Comparison of ENCODE assay signal across 29 cellular contexts in genomic region chr17:34782271-34782670, GRCh38.
"Had no signal": no experiment of that assay in that cellular context is flagged by ENCODE, and none has a peak within 500 bp of the region (broad histone marks: within the 10 kb centered on the region; RNA-seq: fewer than 3 reads in every experiment).

No MANE protein-coding gene starts in this region.

- H3K36me3 Mint-ChIP-seq: activated naive CD4-positive, alpha-beta T cell treated with anti-CD3 and anti-CD28 coated beads, Interleukin-2, amount 50 U/mL, for 24 hours; activated naive CD8-positive, alpha-beta T cell treated with anti-CD3 and anti-CD28 coated beads for 36 hours had no signal

- H3K36me3 ChIP-seq: adrenal gland, esophagus muscularis mucosa, gastrocnemius medialis, heart right ventricle, WERI-Rb-1 had no signal

- H3K4me1 ChIP-seq: adrenal gland, body of pancreas, esophagus muscularis mucosa, foreskin keratinocyte, gastrocnemius medialis, heart right ventricle had no signal

- ATAC-seq: activated CD4-positive, CD25-positive, alpha-beta regulatory T cell treated with anti-CD3 and anti-CD28 coated beads, Interleukin-2, amount 50 U/mL, for 24 hours; activated CD8-positive, alpha-beta T cell treated with anti-CD3 and anti-CD28 coated beads for 36 hours; activated naive CD8-positive, alpha-beta T cell treated with anti-CD3 and anti-CD28 coated beads, Interleukin-2, amount 50 U/mL, for 24 hours; activated T-cell treated with anti-CD3 and anti-CD28 coated beads, Interleukin-2, amount 50 U/mL, for 4 hours; activated T-helper 17 cell treated with anti-CD3 and anti-CD28 coated beads, Interleukin-2, amount 50 U/mL, for 72 hours; body of pancreas; effector memory CD8-positive, alpha-beta T cell; gastrocnemius medialis; heart right ventricle had no signal

- H3K27ac Mint-ChIP-seq: activated B cell treated with CpG ODN at 0.5 μM for 24 hours; activated CD8-positive, alpha-beta T cell treated with anti-CD3 and anti-CD28 coated beads for 36 hours; activated naive CD4-positive, alpha-beta T cell treated with anti-CD3 and anti-CD28 coated beads, Interleukin-2, amount 50 U/mL, for 24 hours; activated naive CD8-positive, alpha-beta T cell treated with anti-CD3 and anti-CD28 coated beads for 36 hours; activated naive CD8-positive, alpha-beta T cell treated with anti-CD3 and anti-CD28 coated beads, Interleukin-2, amount 50 U/mL, for 24 hours; activated T-helper 17 cell treated with anti-CD3 and anti-CD28 coated beads, Interleukin-2, amount 50 U/mL, for 72 hours; effector memory CD8-positive, alpha-beta T cell had no signal

- H3K4me1 Mint-ChIP-seq: activated B cell treated with CpG ODN at 0.5 μM for 24 hours; activated naive CD4-positive, alpha-beta T cell treated with anti-CD3 and anti-CD28 coated beads, Interleukin-2, amount 50 U/mL, for 24 hours; activated naive CD8-positive, alpha-beta T cell treated with anti-CD3 and anti-CD28 coated beads for 36 hours; activated naive CD8-positive, alpha-beta T cell treated with anti-CD3 and anti-CD28 coated beads, Interleukin-2, amount 50 U/mL, for 24 hours; activated T-helper 17 cell treated with anti-CD3 and anti-CD28 coated beads, Interleukin-2, amount 50 U/mL, for 72 hours had no signal

- H3K27me3 Mint-ChIP-seq: activated CD8-positive, alpha-beta T cell treated with anti-CD3 and anti-CD28 coated beads for 36 hours; activated naive CD4-positive, alpha-beta T cell treated with anti-CD3 and anti-CD28 coated beads, Interleukin-2, amount 50 U/mL, for 24 hours had no signal

- H3K27ac ChIP-seq: adrenal gland, body of pancreas, esophagus muscularis mucosa, foreskin keratinocyte, gastrocnemius medialis, heart right ventricle, WERI-Rb-1 had no signal

- H3K9me3 ChIP-seq: adrenal gland, body of pancreas, gastrocnemius medialis had no signal

- H3K4me3 ChIP-seq: adrenal gland, body of pancreas, esophagus muscularis mucosa, gastrocnemius medialis, heart right ventricle had no signal

- H3K27me3 ChIP-seq: adrenal gland, body of pancreas, esophagus muscularis mucosa, foreskin keratinocyte, gastrocnemius medialis had no signal

- H3K4me3 Mint-ChIP-seq: activated B cell treated with CpG ODN at 0.5 μM for 24 hours; activated CD8-positive, alpha-beta T cell treated with anti-CD3 and anti-CD28 coated beads for 36 hours; activated naive CD4-positive, alpha-beta T cell treated with anti-CD3 and anti-CD28 coated beads, Interleukin-2, amount 50 U/mL, for 24 hours; activated naive CD8-positive, alpha-beta T cell treated with anti-CD3 and anti-CD28 coated beads for 36 hours; activated naive CD8-positive, alpha-beta T cell treated with anti-CD3 and anti-CD28 coated beads, Interleukin-2, amount 50 U/mL, for 24 hours; activated T-cell treated with anti-CD3 and anti-CD28 coated beads, Interleukin-2, amount 50 U/mL, for 4 hours; activated T-helper 17 cell treated with anti-CD3 and anti-CD28 coated beads, Interleukin-2, amount 50 U/mL, for 72 hours; effector memory CD8-positive, alpha-beta T cell had no signal

- DNase-seq: activated B cell treated with CpG ODN at 0.5 μM for 24 hours; activated CD4-positive, alpha-beta T cell treated with anti-CD3 and anti-CD28 coated beads for 48 hours; activated CD4-positive, alpha-beta T cell treated with anti-CD3 and anti-CD28 coated beads, Interleukin-2, amount 50 U/mL, for 1 hour; activated CD4-positive, alpha-beta T cell treated with anti-CD3 and anti-CD28 coated beads, Interleukin-2, amount 50 U/mL, for 48 hours; activated CD8-positive, alpha-beta memory T cell treated with anti-CD3 and anti-CD28 coated beads for 24 hours; activated CD8-positive, alpha-beta T cell treated with anti-CD3 and anti-CD28 coated beads for 36 hours; activated effector memory CD4-positive, alpha-beta T cell treated with Interleukin-2 at 50 U/mL for 16 hours; activated gamma-delta T cell treated with Interleukin-2 at 50 U/mL for 16 hours; activated naive CD4-positive, alpha-beta T cell treated with Interleukin-2 at 50 U/mL for 16 hours; activated naive CD8-positive, alpha-beta T cell treated with anti-CD3 and anti-CD28 coated beads for 36 hours; activated naive CD8-positive, alpha-beta T cell treated with anti-CD3 and anti-CD28 coated beads, Interleukin-2, amount 50 U/mL, for 24 hours; activated T-cell treated with anti-CD3 and anti-CD28 coated beads, Interleukin-2, amount 50 U/mL, for 4 hours; adrenal gland; aorta; cortex of kidney; dermis blood vessel endothelial cell; effector CD4-positive, alpha-beta T cell; effector memory CD8-positive, alpha-beta T cell; erythroblast; foreskin keratinocyte; gastrocnemius medialis; heart right ventricle; T1000; WERI-Rb-1 had no signal

- H3K9me3 Mint-ChIP-seq: activated B cell treated with CpG ODN at 0.5 μM for 24 hours; activated CD8-positive, alpha-beta T cell treated with anti-CD3 and anti-CD28 coated beads for 36 hours; activated naive CD4-positive, alpha-beta T cell treated with anti-CD3 and anti-CD28 coated beads, Interleukin-2, amount 50 U/mL, for 24 hours; activated naive CD8-positive, alpha-beta T cell treated with anti-CD3 and anti-CD28 coated beads for 36 hours; activated naive CD8-positive, alpha-beta T cell treated with anti-CD3 and anti-CD28 coated beads, Interleukin-2, amount 50 U/mL, for 24 hours; activated T-cell treated with anti-CD3 and anti-CD28 coated beads, Interleukin-2, amount 50 U/mL, for 4 hours; effector memory CD8-positive, alpha-beta T cell had no signal
